Comparison of ENCODE assay signal across 13 cellular contexts in the genomic region with DNA sequence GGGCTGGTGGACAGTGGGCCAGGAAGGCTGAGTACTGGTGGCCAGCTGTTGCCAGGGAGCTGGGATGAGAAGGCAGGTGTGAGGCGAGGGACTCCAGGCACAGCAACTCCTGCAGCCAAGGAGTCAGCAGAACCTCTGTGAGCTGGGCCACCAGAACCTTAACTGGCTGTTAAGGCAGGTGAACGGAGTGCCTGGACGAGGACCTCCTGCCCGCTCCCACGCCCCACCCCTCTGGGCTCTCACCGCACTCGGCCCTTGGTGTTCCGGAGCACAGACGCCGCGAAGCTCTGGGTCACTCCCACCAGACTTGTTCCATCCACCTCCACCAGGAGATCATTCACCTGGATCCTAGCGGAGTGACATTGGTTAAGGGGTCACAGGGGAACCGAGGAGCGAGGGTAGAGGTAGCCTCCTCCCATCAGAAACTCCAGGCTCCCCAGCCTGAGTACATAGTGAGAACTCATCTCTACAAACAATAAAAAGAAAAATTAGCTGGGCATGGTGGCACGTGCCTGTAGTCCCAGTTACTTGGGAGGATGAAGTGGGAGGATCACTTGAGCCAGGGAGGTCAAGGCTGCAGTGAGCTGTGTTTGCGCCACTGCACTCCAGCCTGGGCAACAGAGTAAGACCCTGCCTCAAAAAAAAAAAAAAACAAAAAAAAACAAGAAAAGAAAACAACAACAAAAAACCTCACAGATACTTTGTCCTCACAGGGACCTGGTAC. TPM values are rescaled to one million over a fixed set of nuclear protein-coding genes. Genes with fewer than 3 reads are reported as not detected.
DNase-seq lines count a peak whose midpoint lies in the region; ATAC-seq and TF ChIP-seq lines count a peak whose summit lies in the region.
"Had no signal": no experiment of that assay in that cellular context is flagged by ENCODE, and none has a peak within 500 bp of the region (broad histone marks: within the 10 kb centered on the region; RNA-seq: fewer than 3 reads in every experiment).

No MANE protein-coding gene starts in this region.

- intact Hi-C loops in activated B cell treated with CpG ODN at 0.5 μM for 24 hours (cut with micrococcal nuclease): loop anchor here (10.0 kb wide), 1 partner anchor 376 kb away; the partner anchor contains the start of gene FAM117A

- TF ChIP-seq EP300 in gastroesophageal sphincter (IDR thresholded peaks at IDR 0.05): no peak

- H3K4me1 ChIP-seq in gastroesophageal sphincter: peaks cover 0 to 63% (median 21%) of the 10 kb centered on the region in 3 donors

- no peaks in the 10 kb centered on the region for H3K9me3 ChIP-seq in gastroesophageal sphincter

- POLR2A ChIA-PET in activated B cell treated with CpG ODN at 0.5 μM for 24 hours (lab: Charles Lee): interaction anchor here (0.7 to 4.0 kb wide), 6 partner anchors 8 to 28 kb away, joined by 3 to 40 read pairs (median 6); partner anchors contain the start of genes PPP1R9B and SAMD14

- peaks cover 59% of the 10 kb centered on the region for H3K4me1 Mint-ChIP-seq in activated T-cell treated with anti-CD3 and anti-CD28 coated beads, Interleukin-2, amount 50 U/mL, for 4 hours (ENCODE audit: low read depth)
- H3K4me1 Mint-ChIP-seq in activated B cell treated with CpG ODN at 0.5 μM for 24 hours: peaks cover 73% of the 10 kb centered on the region
- H3K4me1 Mint-ChIP-seq in stimulated activated effector memory CD8-positive, alpha-beta T cell treated with anti-CD3 and anti-CD28 coated beads, Interleukin-12 subunit alpha, Interleukin-12 subunit beta, amount 100 ng/mL, for 72 hours: peaks cover 86% of the 10 kb centered on the region

- CTCF ChIA-PET in activated B cell treated with CpG ODN at 0.5 μM for 24 hours (lab: Charles Lee): interaction anchor here (0.9 to 3.4 kb wide), 5 partner anchors 8 to 72 kb away, joined by 3 to 19 read pairs (median 11); no protein-coding TSS in a partner anchor

- peak overlapping the region; percentile 79 for H3K27ac Mint-ChIP-seq in activated B cell treated with CpG ODN at 0.5 μM for 24 hours
- peak overlapping the region; percentile 79 for H3K27ac Mint-ChIP-seq in stimulated activated effector memory CD8-positive, alpha-beta T cell treated with anti-CD3 and anti-CD28 coated beads, Interleukin-12 subunit alpha, Interleukin-12 subunit beta, amount 100 ng/mL, for 72 hours
- H3K27ac Mint-ChIP-seq: endodermal cell had no signal

- H3K36me3 ChIP-seq in gastroesophageal sphincter: peaks cover 0 to 94% of the 10 kb centered on the region in 2 donors

- H3K4me3 ChIP-seq in gastroesophageal sphincter: no peak overlapping the region

- no peaks in the 10 kb centered on the region for H3K9me3 Mint-ChIP-seq in activated T-cell treated with anti-CD3 and anti-CD28 coated beads, Interleukin-2, amount 50 U/mL, for 4 hours
- no peaks in the 10 kb centered on the region for H3K9me3 Mint-ChIP-seq in activated B cell treated with CpG ODN at 0.5 μM for 24 hours
- H3K9me3 Mint-ChIP-seq in stimulated activated effector memory CD8-positive, alpha-beta T cell treated with anti-CD3 and anti-CD28 coated beads, Interleukin-12 subunit alpha, Interleukin-12 subunit beta, amount 100 ng/mL, for 72 hours: no peaks in the 10 kb centered on the region
- H3K9me3 Mint-ChIP-seq: endodermal cell had no signal

- DNase-seq in activated T-cell treated with anti-CD3 and anti-CD28 coated beads, Interleukin-2, amount 50 U/mL, for 4 hours: no peak
- DNase-seq in activated T-cell treated with anti-CD3 and anti-CD28 coated beads for 4 hours: no peak
- DNase-seq in activated B cell treated with CpG ODN at 0.5 μM for 24 hours: no peak
- DNase-seq in stimulated activated effector memory CD8-positive, alpha-beta T cell treated with anti-CD3 and anti-CD28 coated beads, Interleukin-12 subunit alpha, Interleukin-12 subunit beta, amount 100 ng/mL, for 72 hours (ENCODE audit: low spot score in 2 of 2): no peak
- no peak for DNase-seq in OCI-M2 (lab: John Stamatoyannopoulos, UW; ENCODE audit: unreplicated experiment)
- no peak for DNase-seq in DMS114 treated with DMSO at 0.1 percent for 48 hours (lab: John Stamatoyannopoulos, UW; ENCODE audit: unreplicated experiment)
- no peak for DNase-seq in mesenteric fat pad (ENCODE audit: low spot score)
- DNase-seq: ACHN, DMS53, endodermal cell had no signal

- H3K27me3 Mint-ChIP-seq in activated T-cell treated with anti-CD3 and anti-CD28 coated beads, Interleukin-2, amount 50 U/mL, for 4 hours (ENCODE audit: low read depth): no peaks in the 10 kb centered on the region
- no peaks in the 10 kb centered on the region for H3K27me3 Mint-ChIP-seq in activated B cell treated with CpG ODN at 0.5 μM for 24 hours

- peak overlapping the region in 3 of 4 donors; percentile 0 to 50 (median 27) for H3K27ac ChIP-seq in gastroesophageal sphincter

- no peak for TF ChIP-seq POLR2A in gastroesophageal sphincter (IDR thresholded peaks at IDR 0.05)

- 84% methylated on average over 8 of the region's 16 CpGs; no CpG with 5 or more reads in 1 of the 2 donors for WGBS in gastroesophageal sphincter (ENCODE audit: low coverage in 1 of 2), 2 donors

- no peaks in the 10 kb centered on the region for H3K27me3 ChIP-seq in gastroesophageal sphincter

- ATAC-seq in activated T-cell treated with anti-CD3 and anti-CD28 coated beads, Interleukin-2, amount 50 U/mL, for 4 hours: no peak
- ATAC-seq in activated B cell treated with CpG ODN at 0.5 μM for 24 hours (ENCODE audit: low read depth): no peak
- no peak for ATAC-seq in gastroesophageal sphincter
- no peak for ATAC-seq in stimulated activated effector memory CD8-positive, alpha-beta T cell treated with anti-CD3 and anti-CD28 coated beads, Interleukin-12 subunit alpha, Interleukin-12 subunit beta, amount 100 ng/mL, for 72 hours
- ATAC-seq: left lobe of liver had no signal

- TF ChIP-seq CTCF in activated B cell treated with CpG ODN at 0.5 μM for 24 hours (IDR thresholded peaks at IDR 0.05) (no peak), gastroesophageal sphincter (IDR thresholded peaks at IDR 0.05) (no peak)

- H3K4me3 Mint-ChIP-seq in activated T-cell treated with anti-CD3 and anti-CD28 coated beads, Interleukin-2, amount 50 U/mL, for 4 hours: peak overlapping the region; percentile 24
- H3K4me3 Mint-ChIP-seq in activated B cell treated with CpG ODN at 0.5 μM for 24 hours: peak overlapping the region; percentile 45
- peak overlapping the region; percentile 59 for H3K4me3 Mint-ChIP-seq in stimulated activated effector memory CD8-positive, alpha-beta T cell treated with anti-CD3 and anti-CD28 coated beads, Interleukin-12 subunit alpha, Interleukin-12 subunit beta, amount 100 ng/mL, for 72 hours
- H3K4me3 Mint-ChIP-seq: endodermal cell had no signal

- peaks cover 70% of the 10 kb centered on the region for H3K36me3 Mint-ChIP-seq in activated T-cell treated with anti-CD3 and anti-CD28 coated beads, Interleukin-2, amount 50 U/mL, for 4 hours (ENCODE audit: insufficient read depth)
- peaks cover 99% of the 10 kb centered on the region for H3K36me3 Mint-ChIP-seq in activated B cell treated with CpG ODN at 0.5 μM for 24 hours (ENCODE audit: low read depth)
- peaks cover 99% of the 10 kb centered on the region for H3K36me3 Mint-ChIP-seq in stimulated activated effector memory CD8-positive, alpha-beta T cell treated with anti-CD3 and anti-CD28 coated beads, Interleukin-12 subunit alpha, Interleukin-12 subunit beta, amount 100 ng/mL, for 72 hours

RNA-seq across cellular contexts. Expression of gene PPP1R9B, which starts 9.3 kb away (rescaled TPM):
- 10 to 100 TPM; 70.2 to 82.2 (median 76.6) TPM for total RNA-seq in activated T-cell treated with anti-CD3 and anti-CD28 coated beads, Interleukin-2, amount 50 U/mL, for 4 hours
- total RNA-seq in activated B cell treated with CpG ODN at 0.5 μM for 24 hours: 300 and 313 TPM in 2 replicates
- total RNA-seq in gastroesophageal sphincter: 10 to 100 TPM; 23.3 to 38.1 (median 30.8) TPM
- total RNA-seq in mesenteric fat pad: 56.5 TPM

RNA-seq across cellular contexts. Expression of gene SAMD14, which starts 11.2 kb away (rescaled TPM):
- under 1 TPM; 0.47 to 0.78 (median 0.52) TPM for total RNA-seq in activated T-cell treated with anti-CD3 and anti-CD28 coated beads, Interleukin-2, amount 50 U/mL, for 4 hours
- 4.7 and 4.9 TPM in 2 replicates for total RNA-seq in activated B cell treated with CpG ODN at 0.5 μM for 24 hours
- total RNA-seq in gastroesophageal sphincter: 1 to 10 TPM; 1.3 to 2.8 (median 2.3) TPM
- 1.4 TPM for total RNA-seq in mesenteric fat pad

RNA-seq across cellular contexts. Expression of gene SGCA, which starts 24.6 kb away (rescaled TPM):
- not detected for total RNA-seq in activated T-cell treated with anti-CD3 and anti-CD28 coated beads, Interleukin-2, amount 50 U/mL, for 4 hours
- total RNA-seq in activated B cell treated with CpG ODN at 0.5 μM for 24 hours (1.7 and 2.2 TPM in 2 replicates), gastroesophageal sphincter (100 to 1,000 TPM in 2 of 4 donors, 10 to 100 TPM in 2; 58.1 to 145 (median 93.4) TPM), mesenteric fat pad (0.32 TPM)
- total RNA-seq: T-helper 2 cell treated with Interferon-gamma antibody and Interleukin-4, amounts not matched to agents 100 ng/mL and 5 ng/mL, for 36 hours had no signal

RNA-seq across cellular contexts. Expression of gene PDK2, which starts 46.0 kb away (rescaled TPM):
- total RNA-seq in activated T-cell treated with anti-CD3 and anti-CD28 coated beads, Interleukin-2, amount 50 U/mL, for 4 hours: 10 to 100 TPM in 1 of 3 donors, 1 to 10 TPM in 2; 8.8 to 11.7 (median 9.2) TPM
- total RNA-seq in activated B cell treated with CpG ODN at 0.5 μM for 24 hours: 15.9 and 16.2 TPM in 2 replicates
- total RNA-seq in gastroesophageal sphincter: 10 to 100 TPM; 31.6 to 70.6 (median 58.1) TPM
- 41.9 TPM for total RNA-seq in mesenteric fat pad

Comparison
In these comparisons a context has a peak if more than half of its experiments do, and no peak if none do; other contexts are left out.
1. RNA of gene SGCA, which starts 24.6 kb away (total RNA-seq): 58.1 to 145 TPM in gastroesophageal sphincter; 1.7 to 2.2 TPM in activated B cell treated with CpG ODN at 0.5 μM for 24 hours, 0.32 TPM in mesenteric fat pad (single experiment) and not detected in activated T-cell treated with anti-CD3 and anti-CD28 coated beads, Interleukin-2, amount 50 U/mL, for 4 hours; every median in the first group is over 10 times any median in the second.
2. Peak in every context shown above with its lines, with median percentiles within 50 percentile points of each other: H3K4me3 Mint-ChIP-seq.